In the genomic region with DNA sequence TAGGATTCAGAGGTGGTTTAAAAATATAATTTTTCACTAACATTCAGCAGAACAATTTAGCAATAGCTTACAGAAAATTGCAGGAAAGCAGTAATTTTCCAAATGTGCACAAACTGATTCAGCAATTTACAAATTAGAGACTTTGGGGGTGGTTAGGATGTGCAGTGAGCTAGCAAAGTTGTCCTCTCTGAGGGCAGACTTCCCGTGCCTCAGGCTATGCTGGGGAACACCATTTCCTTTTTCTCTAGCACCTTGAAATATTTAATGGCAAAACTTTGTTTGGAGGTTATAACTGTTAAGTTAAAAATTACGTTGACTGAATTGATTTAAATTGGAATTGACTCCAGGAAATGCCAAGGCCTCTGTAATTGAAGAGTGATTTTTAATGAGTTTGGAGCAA, we compare ENCODE assay signal across 24 cellular contexts.
"Had no signal": no experiment of that assay in that cellular context is flagged by ENCODE, and none has a peak within 500 bp of the region (broad histone marks: within the 10 kb centered on the region; RNA-seq: fewer than 3 reads in every experiment).

No MANE protein-coding gene starts in this region.

- H3K4me1 ChIP-seq: foreskin keratinocyte, gastroesophageal sphincter, heart left ventricle, left lung, pancreas, sigmoid colon, testis, tibial artery had no signal

- H3K36me3 ChIP-seq: gastroesophageal sphincter, heart left ventricle, left lung, pancreas, right atrium auricular region, sigmoid colon, tibial artery had no signal

- ATAC-seq: esophagus mucosa; foreskin keratinocyte; gastroesophageal sphincter; heart left ventricle; left lung; naive thymus-derived CD8-positive, alpha-beta T cell; pancreas had no signal

- H3K27me3 ChIP-seq: dorsolateral prefrontal cortex, foreskin keratinocyte, gastroesophageal sphincter, heart left ventricle, hepatocyte, left lung, right atrium auricular region, sigmoid colon, testis, tibial artery had no signal

- H3K4me3 Mint-ChIP-seq: naive thymus-derived CD8-positive, alpha-beta T cell; nephron progenitor cell; stimulated activated effector memory CD8-positive, alpha-beta T cell treated with anti-CD3 and anti-CD28 coated beads, Interleukin-12 subunit alpha, Interleukin-12 subunit beta, amount 100 ng/mL, for 72 hours; type B pancreatic cell had no signal

- H2AFZ ChIP-seq: hepatocyte had no signal

- DNase-seq: dorsolateral prefrontal cortex; effector CD4-positive, alpha-beta T cell; foreskin keratinocyte; heart left ventricle; kidney; left lung; naive thymus-derived CD8-positive, alpha-beta T cell; nephron progenitor cell; nucleus accumbens; pancreas; sigmoid colon; stimulated activated CD4-positive, alpha-beta T cell treated with anti-CD3 and anti-CD28 coated beads, Interleukin-2, amount 100 ng/mL, for 24 hours; stimulated activated CD4-positive, alpha-beta T cell treated with anti-CD3 and anti-CD28 coated beads, Interleukin-4, amount 100 ng/mL, for 24 hours; stimulated activated naive CD4-positive, alpha-beta T cell treated with Interleukin-2 at 50 U/mL for 16 hours; substantia nigra; testis; tibial artery had no signal

- H3K36me3 Mint-ChIP-seq: naive thymus-derived CD8-positive, alpha-beta T cell; stimulated activated effector memory CD8-positive, alpha-beta T cell treated with anti-CD3 and anti-CD28 coated beads, Interleukin-12 subunit alpha, Interleukin-12 subunit beta, amount 100 ng/mL, for 72 hours; type B pancreatic cell had no signal

- H3K4me1 Mint-ChIP-seq: naive thymus-derived CD8-positive, alpha-beta T cell; stimulated activated effector memory CD8-positive, alpha-beta T cell treated with anti-CD3 and anti-CD28 coated beads, Interleukin-12 subunit alpha, Interleukin-12 subunit beta, amount 100 ng/mL, for 72 hours had no signal

- H3K4me2 ChIP-seq: hepatocyte had no signal

- H3K27me3 Mint-ChIP-seq: type B pancreatic cell had no signal

- H3K27ac Mint-ChIP-seq: naive thymus-derived CD8-positive, alpha-beta T cell; nephron progenitor cell; stimulated activated effector memory CD8-positive, alpha-beta T cell treated with anti-CD3 and anti-CD28 coated beads, Interleukin-12 subunit alpha, Interleukin-12 subunit beta, amount 100 ng/mL, for 72 hours; type B pancreatic cell had no signal

- H3K9me3 Mint-ChIP-seq: stimulated activated effector memory CD8-positive, alpha-beta T cell treated with anti-CD3 and anti-CD28 coated beads, Interleukin-12 subunit alpha, Interleukin-12 subunit beta, amount 100 ng/mL, for 72 hours had no signal

- H3K9me3 ChIP-seq: gastroesophageal sphincter, heart left ventricle, left lung, pancreas, right atrium auricular region, sigmoid colon, testis, tibial artery had no signal

- H3K27ac ChIP-seq: dorsolateral prefrontal cortex, epithelial cell of prostate, foreskin keratinocyte, gastroesophageal sphincter, heart left ventricle, hepatocyte, left lung, pancreas, sigmoid colon, testis, tibial artery had no signal

- H3K79me2 ChIP-seq: hepatocyte had no signal

- H3K4me3 ChIP-seq: dorsolateral prefrontal cortex, gastroesophageal sphincter, heart left ventricle, hepatocyte, left lung, pancreas, right atrium auricular region, sigmoid colon, testis, tibial artery had no signal
